22 cellular contexts compared by ENCODE assay signal in the genomic region with DNA sequence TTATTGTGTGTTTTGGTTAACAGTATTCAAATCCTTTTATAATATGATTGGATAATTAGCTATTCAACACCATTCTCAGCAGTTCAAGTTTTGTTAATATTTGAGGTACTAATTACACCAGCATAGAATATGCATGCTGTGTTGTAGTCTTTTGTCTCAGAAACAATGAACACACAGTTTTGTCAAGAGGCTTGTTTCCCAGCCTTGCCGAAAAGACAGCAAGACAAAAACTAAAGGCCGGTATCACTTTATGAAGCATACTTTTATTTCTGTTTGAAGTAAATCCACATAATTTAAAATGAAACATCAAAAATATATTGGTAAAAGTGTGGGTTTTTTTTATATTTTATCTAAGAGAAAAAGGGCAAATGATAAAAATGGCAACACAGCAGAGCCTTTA. TPM values are rescaled to one million over a fixed set of nuclear protein-coding genes. Genes with fewer than 3 reads are reported as not detected.
A peak's percentile ranks its signal among the peaks of the same experiment; 100 is the strongest.
DNase-seq lines count a peak whose midpoint lies in the region; ATAC-seq, FAIRE-seq and TF ChIP-seq lines count a peak whose summit lies in the region.
"Had no signal": no experiment of that assay in that cellular context is flagged by ENCODE, and none has a peak within 500 bp of the region (broad histone marks: within the 10 kb centered on the region; RNA-seq: fewer than 3 reads in every experiment).

No MANE protein-coding gene starts in this region.

- H3K4me3 Mint-ChIP-seq in type B pancreatic cell = no peak overlapping the region
- H3K4me3 Mint-ChIP-seq: CD4-positive, alpha-beta T cell; GM23338 had no signal

- no peak overlapping the region for H3K27ac Mint-ChIP-seq in type B pancreatic cell
- H3K27ac Mint-ChIP-seq: CD4-positive, alpha-beta T cell; GM23338 had no signal

- no peaks in the 10 kb centered on the region for H3K4me1 Mint-ChIP-seq in type B pancreatic cell (ENCODE audit: unreplicated experiment)
- H3K4me1 Mint-ChIP-seq: GM23338 had no signal

- peak; percentile 27 for FAIRE-seq in A204.1 (lab: Jason Lieb, UNC)
- FAIRE-seq in endometrium (lab: Jason Lieb, UNC) = peak; percentile 8
- no peak for FAIRE-seq in frontal cortex (lab: Jason Lieb, UNC)
- FAIRE-seq: GM12878, RCC 7860 had no signal

- DNase-seq in COR-L47 (lab: John Stamatoyannopoulos, UW) (peak; percentile 42), putamen (ENCODE audit: low spot score) (peak; percentile 62), frontal cortex (ENCODE audit: low spot score in 2 of 2) (no peak), type B pancreatic cell (ENCODE audit: extremely low spot score, unreplicated experiment) (no peak)
- DNase-seq: Caco-2; CD4-positive, alpha-beta T cell; DMS 273 treated with DMSO at 0.1 percent for 48 hours; DMS79 treated with DMSO at 0.1 percent for 48 hours; KBM-7; NCI-H1092; NCI-H1436 treated with DMSO at 0.1 percent for 48 hours; NCI-H2029; NCI-H2171; NCI-H345; NCI-H524; OCI-M1 had no signal

- peaks cover 20% of the 10 kb centered on the region for H3K36me3 Mint-ChIP-seq in type B pancreatic cell

- H3K9me3 Mint-ChIP-seq in type B pancreatic cell = no peaks in the 10 kb centered on the region
- H3K9me3 Mint-ChIP-seq: CD4-positive, alpha-beta T cell; GM23338 had no signal

- no peaks in the 10 kb centered on the region for H3K27me3 Mint-ChIP-seq in type B pancreatic cell
- H3K27me3 Mint-ChIP-seq: CD4-positive, alpha-beta T cell had no signal

- ATAC-seq in HG03095 (IDR thresholded peaks at IDR 0.05; ENCODE audit: unreplicated experiment) = no peak
- ATAC-seq: GM12878, GM23338 had no signal

- TF ChIP-seq CTCF in type B pancreatic cell (conservative IDR thresholded peaks at IDR 0.05) = no peak

RNA-seq across cellular contexts. Expression of gene GPR180, which starts 7.5 kb away (rescaled TPM):
- total RNA-seq in frontal cortex (10.2 TPM), type B pancreatic cell (ENCODE audit: low replicate concordance) (6.1 and 6.6 TPM in 2 replicates)

RNA-seq across cellular contexts. Expression of gene TGDS, which starts 13.2 kb away (rescaled TPM):
- total RNA-seq in frontal cortex (6.9 TPM), type B pancreatic cell (ENCODE audit: low replicate concordance) (10.8 and 11.7 TPM in 2 replicates)

Comparison
In these comparisons a context has a peak if more than half of its experiments do, and no peak if none do; other contexts are left out.
1. DNase-seq: peak in COR-L47 (single experiment) and putamen (single experiment); none in frontal cortex (0 of 2) and type B pancreatic cell (single experiment).